In genomic region chr12:25186788-25187397, GRCh38 we compare ENCODE assay signal across 8 cellular contexts. TPM values are rescaled to one million over a fixed set of nuclear protein-coding genes. Genes with fewer than 3 reads are reported as not detected.
A peak's percentile ranks its signal among the peaks of the same experiment; 100 is the strongest.
DNase-seq lines count a peak whose midpoint lies in the region; ATAC-seq and TF ChIP-seq lines count a peak whose summit lies in the region.

No MANE protein-coding gene starts in this region.

- no peak overlapping the region for H3K4me2 ChIP-seq in GM23248 (ENCODE audit: unreplicated experiment)
- H3K4me2 ChIP-seq in hepatocyte: no peak overlapping the region

- H3K4me1 ChIP-seq in GM23248 (ENCODE audit: insufficient read depth): peaks cover 5% of the 10 kb centered on the region
- H3K4me1 ChIP-seq in hepatocyte (ENCODE audit: insufficient read depth): no peaks in the 10 kb centered on the region

- H3K4me3 ChIP-seq in GM23248 (no peak overlapping the region), hepatocyte (no peak overlapping the region)

- no peaks in the 10 kb centered on the region for H3K9me2 ChIP-seq in GM23248 (ENCODE audit: insufficient read depth)
- H3K9me2 ChIP-seq in hepatocyte (replicated peaks; ENCODE audit: insufficient read depth): no peaks in the 10 kb centered on the region

- H3K4me1 Mint-ChIP-seq in activated T-cell treated with anti-CD3 and anti-CD28 coated beads, Interleukin-2, amount 50 U/mL, for 4 hours (ENCODE audit: low read depth): peaks cover 16% of the 10 kb centered on the region
- H3K4me1 Mint-ChIP-seq in activated CD8-positive, alpha-beta T cell treated with anti-CD3 and anti-CD28 coated beads for 36 hours (ENCODE audit: low read depth): peaks cover 19% of the 10 kb centered on the region
- peaks cover 11 to 22% of the 10 kb centered on the region in 2 donors for H3K4me1 Mint-ChIP-seq in stimulated activated naive B cell treated with anti-CD40 and anti-IgM and Interleukin-4, amounts not matched to agents 10 μg/mL and 1 μg/mL and 100 μg/mL, for 72 hours

- H3K9me3 ChIP-seq in GM23248 (ENCODE audit: low read depth) (no peaks in the 10 kb centered on the region), hepatocyte (ENCODE audit: low read depth) (no peaks in the 10 kb centered on the region)

- H3K36me3 Mint-ChIP-seq in activated T-cell treated with anti-CD3 and anti-CD28 coated beads, Interleukin-2, amount 50 U/mL, for 4 hours (ENCODE audit: insufficient read depth): no peaks in the 10 kb centered on the region
- H3K36me3 Mint-ChIP-seq in activated CD8-positive, alpha-beta T cell treated with anti-CD3 and anti-CD28 coated beads for 36 hours (ENCODE audit: low read depth): no peaks in the 10 kb centered on the region
- H3K36me3 Mint-ChIP-seq in stimulated activated naive B cell treated with anti-CD40 and anti-IgM and Interleukin-4, amounts not matched to agents 10 μg/mL and 1 μg/mL and 100 μg/mL, for 72 hours: no peaks in the 10 kb centered on the region

- no peaks in the 10 kb centered on the region for H4K20me1 ChIP-seq in GM23248 (ENCODE audit: insufficient read depth)
- H4K20me1 ChIP-seq in hepatocyte (ENCODE audit: insufficient read depth, poor library complexity, severe bottlenecking): no peaks in the 10 kb centered on the region

- DNase-seq in activated T-cell treated with anti-CD3 and anti-CD28 coated beads, Interleukin-2, amount 50 U/mL, for 4 hours: no peak
- DNase-seq in activated T-cell treated with anti-CD3 and anti-CD28 coated beads, Interleukin-2, amount 50 U/mL, for 48 hours: no peak
- DNase-seq in activated CD8-positive, alpha-beta T cell treated with anti-CD3 and anti-CD28 coated beads for 36 hours: peak; percentile 32
- no peak for DNase-seq in stimulated activated naive B cell treated with anti-CD40 and anti-IgM and Interleukin-4, amounts not matched to agents 10 μg/mL and 1 μg/mL and 100 μg/mL, for 72 hours
- DNase-seq in GM23248: no peak
- no peak for DNase-seq in hepatocyte (ENCODE audit: low spot score)
- DNase-seq in NCI-H774 (lab: John Stamatoyannopoulos, UW): no peak

- no peaks in the 10 kb centered on the region for H3K27me3 Mint-ChIP-seq in activated T-cell treated with anti-CD3 and anti-CD28 coated beads, Interleukin-2, amount 50 U/mL, for 4 hours (ENCODE audit: low read depth)
- no peaks in the 10 kb centered on the region for H3K27me3 Mint-ChIP-seq in activated CD8-positive, alpha-beta T cell treated with anti-CD3 and anti-CD28 coated beads for 36 hours
- H3K27me3 Mint-ChIP-seq in stimulated activated naive B cell treated with anti-CD40 and anti-IgM and Interleukin-4, amounts not matched to agents 10 μg/mL and 1 μg/mL and 100 μg/mL, for 72 hours: no peaks in the 10 kb centered on the region

- whole genome bisulfite sequencing in GM23248 (ENCODE audit: low coverage in 1 of 2, low lambda C conversion rate in 2 of 2, missing lambda C conversion rate in 2 of 2), 2 experiments: 87 to 89% methylated on average over 3 of the region's 3 CpGs
- WGBS in hepatocyte (ENCODE audit: low lambda C conversion rate, missing lambda C conversion rate): 76% methylated on average over 3 of the region's 3 CpGs

- no peak overlapping the region for H3K9ac ChIP-seq in GM23248

- no peaks in the 10 kb centered on the region for H3K9me3 Mint-ChIP-seq in activated T-cell treated with anti-CD3 and anti-CD28 coated beads, Interleukin-2, amount 50 U/mL, for 4 hours
- H3K9me3 Mint-ChIP-seq in activated CD8-positive, alpha-beta T cell treated with anti-CD3 and anti-CD28 coated beads for 36 hours: no peaks in the 10 kb centered on the region
- no peaks in the 10 kb centered on the region for H3K9me3 Mint-ChIP-seq in stimulated activated naive B cell treated with anti-CD40 and anti-IgM and Interleukin-4, amounts not matched to agents 10 μg/mL and 1 μg/mL and 100 μg/mL, for 72 hours

- CTCF ChIA-PET in activated CD8-positive, alpha-beta T cell treated with anti-CD3 and anti-CD28 coated beads for 36 hours (lab: Charles Lee): interaction anchor here (1.0 kb wide), 1 partner anchor 32 kb away, joined by 4 read pairs; no protein-coding TSS in a partner anchor

- H3K27me3 ChIP-seq in GM23248 (replicated peaks; ENCODE audit: insufficient read depth): no peaks in the 10 kb centered on the region
- no peaks in the 10 kb centered on the region for H3K27me3 ChIP-seq in hepatocyte

- H2AFZ ChIP-seq in GM23248 (no peak overlapping the region), hepatocyte (no peak overlapping the region)

- in situ Hi-C loops in GM23248 (cut with MboI): no loop called here

- peak overlapping the region; percentile 83 for H3K27ac Mint-ChIP-seq in activated CD8-positive, alpha-beta T cell treated with anti-CD3 and anti-CD28 coated beads for 36 hours
- peak overlapping the region; percentile 62 for H3K27ac Mint-ChIP-seq in stimulated activated naive B cell treated with anti-CD40 and anti-IgM and Interleukin-4, amounts not matched to agents 10 μg/mL and 1 μg/mL and 100 μg/mL, for 72 hours

- peak overlapping the region; percentile 73 for H3K4me3 Mint-ChIP-seq in activated T-cell treated with anti-CD3 and anti-CD28 coated beads, Interleukin-2, amount 50 U/mL, for 4 hours
- H3K4me3 Mint-ChIP-seq in activated CD8-positive, alpha-beta T cell treated with anti-CD3 and anti-CD28 coated beads for 36 hours: peak overlapping the region; percentile 68
- peak overlapping the region; percentile 57 to 63 for H3K4me3 Mint-ChIP-seq in stimulated activated naive B cell treated with anti-CD40 and anti-IgM and Interleukin-4, amounts not matched to agents 10 μg/mL and 1 μg/mL and 100 μg/mL, for 72 hours

- peak; percentile 73 to 82 for ATAC-seq in activated T-cell treated with anti-CD3 and anti-CD28 coated beads, Interleukin-2, amount 50 U/mL, for 4 hours
- ATAC-seq in HG02938 (IDR thresholded peaks at IDR 0.05; ENCODE audit: unreplicated experiment): peak; percentile 86
- ATAC-seq in activated CD8-positive, alpha-beta T cell treated with anti-CD3 and anti-CD28 coated beads for 36 hours: peak; percentile 86
- ATAC-seq in stimulated activated naive B cell treated with anti-CD40 and anti-IgM and Interleukin-4, amounts not matched to agents 10 μg/mL and 1 μg/mL and 100 μg/mL, for 72 hours (replicated peaks): peak; percentile 86 to 88

- H3F3A ChIP-seq in GM23248 (ENCODE audit: insufficient read depth): 0 out of 2 replicates have a peak, but pooled peaks cover 5% of the 10 kb centered on the region

- POLR2A ChIA-PET in activated CD8-positive, alpha-beta T cell treated with anti-CD3 and anti-CD28 coated beads for 36 hours (lab: Charles Lee): no interaction called here

- H3K36me3 ChIP-seq in GM23248 (ENCODE audit: low read depth) (no peaks in the 10 kb centered on the region), hepatocyte (replicated peaks; ENCODE audit: insufficient read depth, low read depth) (no peaks in the 10 kb centered on the region)

- H3K79me2 ChIP-seq in GM23248 (ENCODE audit: insufficient read depth): no peaks in the 10 kb centered on the region
- H3K79me2 ChIP-seq in hepatocyte: no peaks in the 10 kb centered on the region

- TF ChIP-seq CTCF in activated CD8-positive, alpha-beta T cell treated with anti-CD3 and anti-CD28 coated beads for 36 hours (IDR thresholded peaks at IDR 0.05): no peak
- TF ChIP-seq CTCF in hepatocyte (IDR thresholded peaks at IDR 0.05; ENCODE audit: poor library complexity): no peak

- H3K27ac ChIP-seq in GM23248 (no peak overlapping the region), hepatocyte (no peak overlapping the region)

- intact Hi-C loops in activated CD8-positive, alpha-beta T cell treated with anti-CD3 and anti-CD28 coated beads for 36 hours (cut with micrococcal nuclease): no loop called here

RNA-seq across cellular contexts. Expression of gene DNAI7, which starts 8.1 kb away (rescaled TPM):
- not detected for total RNA-seq in activated T-cell treated with anti-CD3 and anti-CD28 coated beads, Interleukin-2, amount 50 U/mL, for 4 hours
- total RNA-seq in activated CD8-positive, alpha-beta T cell treated with anti-CD3 and anti-CD28 coated beads for 36 hours: not detected
- not detected in 2 replicates for total RNA-seq in GM23248 (2014; rRNA removed; shearing (Covaris generic))
- polyA plus RNA-seq in GM23248 (2016; fragmentation: Nextera tagmentation; extraction: Ambion mirVana): 0.25 TPM in 1 of 2 replicates, not detected in the other
- total RNA-seq in hepatocyte: not detected in 2 replicates
- not detected in 2 replicates for polyA plus RNA-seq in hepatocyte

RNA-seq across cellular contexts. Expression of gene ETFRF1, which starts 8.1 kb away (rescaled TPM):
- total RNA-seq in activated T-cell treated with anti-CD3 and anti-CD28 coated beads, Interleukin-2, amount 50 U/mL, for 4 hours: 10 to 100 TPM; 10.5 to 11.7 (median 11.4) TPM
- 10 to 100 TPM; 10.1 to 11.0 TPM for total RNA-seq in activated CD8-positive, alpha-beta T cell treated with anti-CD3 and anti-CD28 coated beads for 36 hours
- 10.7 and 23.3 TPM in 2 replicates for total RNA-seq in GM23248 (2014; rRNA removed; shearing (Covaris generic))
- polyA plus RNA-seq in GM23248 (2016; fragmentation: Nextera tagmentation; extraction: Ambion mirVana): 33.7 and 39.3 TPM in 2 replicates
- total RNA-seq in hepatocyte: 37.8 and 48.3 TPM in 2 replicates
- polyA plus RNA-seq in hepatocyte: 27.9 and 35.2 TPM in 2 replicates
